ENCODE assay signal across 19 cellular contexts in the genomic region with DNA sequence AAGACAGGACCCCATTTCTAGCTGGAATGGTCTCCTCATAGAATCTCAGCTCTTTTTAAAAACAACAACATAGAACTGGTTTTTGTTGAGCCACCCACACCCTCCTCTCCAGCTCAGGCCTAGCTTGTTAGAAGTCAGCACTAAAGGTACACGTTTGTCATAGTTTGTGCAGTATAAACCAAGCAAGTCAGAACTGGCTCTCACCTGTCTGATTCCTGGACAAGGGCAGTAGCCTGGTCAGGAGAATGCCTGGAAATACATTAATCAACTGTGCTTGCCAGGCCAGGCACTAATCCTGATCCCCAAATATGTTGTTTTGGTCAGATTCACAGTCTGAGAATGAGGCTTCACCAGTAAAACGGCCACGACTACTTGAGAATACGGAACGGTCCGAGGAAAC.
DNase-seq lines count a peak whose midpoint lies in the region; ATAC-seq and TF ChIP-seq lines count a peak whose summit lies in the region.
"Had no signal": no experiment of that assay in that cellular context is flagged by ENCODE, and none has a peak within 500 bp of the region (broad histone marks: within the 10 kb centered on the region; RNA-seq: fewer than 3 reads in every experiment).

No MANE protein-coding gene starts in this region.

- peak overlapping the region; percentile 7 to 61 for H3K27ac Mint-ChIP-seq in T-cell
- no peak overlapping the region for H3K27ac Mint-ChIP-seq in neural progenitor cell

- H3K27ac ChIP-seq in epithelial cell of prostate: peak overlapping the region; percentile 64
- H3K27ac ChIP-seq in neural progenitor cell: no peak overlapping the region
- no peak overlapping the region for H3K27ac ChIP-seq in osteoblast (ENCODE audit: low read depth, low read length)

- H3K4me2 ChIP-seq in neural progenitor cell (no peak overlapping the region), osteoblast (ENCODE audit: insufficient read depth, low read length) (no peak overlapping the region)

- H3K27me3 Mint-ChIP-seq in T-cell: no peaks in the 10 kb centered on the region
- H3K27me3 Mint-ChIP-seq in neural progenitor cell (ENCODE audit: insufficient read depth, low read depth): peaks cover 2% of the 10 kb centered on the region

- H3K9me3 Mint-ChIP-seq in T-cell (no peaks in the 10 kb centered on the region), neural progenitor cell (no peaks in the 10 kb centered on the region)

- H4K20me1 ChIP-seq in neural progenitor cell (ENCODE audit: low read depth) (peaks cover 54% of the 10 kb centered on the region), osteoblast (ENCODE audit: insufficient read depth, low read length) (peaks cover 64% of the 10 kb centered on the region)

- H3K4me3 Mint-ChIP-seq in T-cell: no peak overlapping the region
- no peak overlapping the region for H3K4me3 Mint-ChIP-seq in neural progenitor cell

- H3K27me3 ChIP-seq in neural progenitor cell (no peaks in the 10 kb centered on the region), osteoblast (ENCODE audit: insufficient read depth, low read length) (no peaks in the 10 kb centered on the region)

- ATAC-seq in T-cell (replicated peaks in 1 of 4): no peak

- H3K4me3 ChIP-seq in neural progenitor cell: no peak overlapping the region
- H3K4me3 ChIP-seq in osteoblast (ENCODE audit: insufficient read depth, low read length): no peak overlapping the region

- POLR2A ChIA-PET in T-cell (lab: Charles Lee): no interaction called here

- TF ChIP-seq CTCF in neural progenitor cell (IDR thresholded peaks at IDR 0.05) (no peak), osteoblast (IDR thresholded peaks at IDR 0.05; ENCODE audit: extremely low read depth, low read depth, low read length) (no peak)

- H3K9me3 ChIP-seq in neural progenitor cell (ENCODE audit: low read depth): no peaks in the 10 kb centered on the region
- no peaks in the 10 kb centered on the region for H3K9me3 ChIP-seq in osteoblast (ENCODE audit: low read depth, low read length)

- H3K4me1 ChIP-seq in neural progenitor cell (peaks cover 26% of the 10 kb centered on the region), osteoblast (ENCODE audit: insufficient read depth, low read length) (peaks cover 11% of the 10 kb centered on the region)

- H3K9ac ChIP-seq in neural progenitor cell: peak overlapping the region; percentile 16

- H3F3A ChIP-seq in neural progenitor cell (ENCODE audit: low read depth): peaks cover 2% of the 10 kb centered on the region

- DNase-seq in HPDE6-E6E7 (ENCODE audit: extremely low spot score) (peak; percentile 39), T-cell (no peak), epithelial cell of prostate (ENCODE audit: low read depth, low spot score) (peak; percentile 61), neural progenitor cell (ENCODE audit: low spot score) (no peak), NCI-H1417 treated with DMSO at 0.1 percent for 48 hours (lab: John Stamatoyannopoulos, UW) (no peak), NCI-H1436 treated with DMSO at 0.1 percent for 48 hours (lab: John Stamatoyannopoulos, UW) (no peak), HuH-7 (ENCODE audit: low spot score) (no peak), osteoblast (ENCODE audit: insufficient read length, low spot score, missing footprints) (no peak)
- DNase-seq: DMS153, H7, KBM-7, MV-4-11, NCI-H1105, NCI-H2029 treated with DMSO at 0.1 percent for 48 hours, NCI-H226, NCI-H510A, NCI-H69, RPMI8226, SHP77 treated with DMSO at 0.1 percent for 48 hours had no signal

- CTCF ChIA-PET in T-cell (lab: Charles Lee): interaction anchor here in 1 of 2 donors (0.7 kb wide), 1 partner anchor 451 kb away, joined by 4 read pairs; no protein-coding TSS in a partner anchor

- no peak overlapping the region for H2AFZ ChIP-seq in neural progenitor cell (replicated peaks)
- H2AFZ ChIP-seq in osteoblast (ENCODE audit: low read length): no peak overlapping the region

- H3K36me3 ChIP-seq in neural progenitor cell (no peaks in the 10 kb centered on the region), osteoblast (ENCODE audit: insufficient read depth, low read length) (no peaks in the 10 kb centered on the region)

- H3K36me3 Mint-ChIP-seq in T-cell (peaks cover 33% of the 10 kb centered on the region), neural progenitor cell (peaks cover 2% of the 10 kb centered on the region)

- H3K79me2 ChIP-seq in neural progenitor cell (ENCODE audit: low read depth) (peaks cover 6% of the 10 kb centered on the region), osteoblast (ENCODE audit: insufficient read depth, low read length) (peaks cover 49% of the 10 kb centered on the region)

- H3K4me1 Mint-ChIP-seq in T-cell (peaks cover 2 to 23% (median 16%) of the 10 kb centered on the region in 3 donors), neural progenitor cell (peaks cover 21% of the 10 kb centered on the region)

Comparison
In these comparisons a context has a peak if more than half of its experiments do, and no peak if none do; other contexts are left out.
1. DNase-seq: peak in HPDE6-E6E7 (single experiment) and epithelial cell of prostate (single experiment); none in T-cell (0 of 34), neural progenitor cell (single experiment), NCI-H1417 treated with DMSO at 0.1 percent for 48 hours (single experiment), NCI-H1436 treated with DMSO at 0.1 percent for 48 hours (single experiment), HuH-7 (single experiment) and osteoblast (single experiment).